In genomic region chr4:38832624-38833528, GRCh38 we compare ENCODE assay signal across 12 cellular contexts. TPM values are rescaled to one million over a fixed set of nuclear protein-coding genes. Genes with fewer than 3 reads are reported as not detected.
A peak's percentile ranks its signal among the peaks of the same experiment; 100 is the strongest.
DNase-seq lines count a peak whose midpoint lies in the region; ATAC-seq and TF ChIP-seq lines count a peak whose summit lies in the region.
"Had no signal": no experiment of that assay in that cellular context is flagged by ENCODE, and none has a peak within 500 bp of the region (broad histone marks: within the 10 kb centered on the region; RNA-seq: fewer than 3 reads in every experiment).

No MANE protein-coding gene starts in this region.

- no peaks in the 10 kb centered on the region for H3K9me3 ChIP-seq in MM.1S (replicated peaks; ENCODE audit: insufficient read depth, low read length)
- H3K9me3 ChIP-seq in neural progenitor cell (ENCODE audit: low read depth), result no peaks in the 10 kb centered on the region
- H3K9me3 ChIP-seq: neutrophil, SJSA1 had no signal

- H3K36me3 ChIP-seq in MM.1S (replicated peaks; ENCODE audit: insufficient read depth, low read length) (no peaks in the 10 kb centered on the region), neural progenitor cell (no peaks in the 10 kb centered on the region)
- H3K36me3 ChIP-seq: esophagus squamous epithelium, SJSA1 had no signal

- no peak overlapping the region for H3K4me2 ChIP-seq in MM.1S (ENCODE audit: low read depth, low read length)
- no peak overlapping the region for H3K4me2 ChIP-seq in neural progenitor cell

- H3F3A ChIP-seq in MM.1S (ENCODE audit: insufficient read depth, low read length) (no peaks in the 10 kb centered on the region), neural progenitor cell (ENCODE audit: low read depth) (no peaks in the 10 kb centered on the region)

- H3K9ac ChIP-seq in MM.1S (ENCODE audit: low read length) (no peak overlapping the region), neural progenitor cell (no peak overlapping the region)

- H3K27me3 ChIP-seq in MM.1S (replicated peaks; ENCODE audit: insufficient read depth, low read length), result no peaks in the 10 kb centered on the region
- H3K27me3 ChIP-seq in neural progenitor cell, result no peaks in the 10 kb centered on the region
- H3K27me3 ChIP-seq: esophagus squamous epithelium, neutrophil, SJSA1 had no signal

- H2AFZ ChIP-seq in MM.1S (ENCODE audit: low read length), result no peak overlapping the region
- no peak overlapping the region for H2AFZ ChIP-seq in neural progenitor cell (replicated peaks)

- no peak overlapping the region for H3K27ac Mint-ChIP-seq in neural progenitor cell

- no peak for ATAC-seq in HG03378 (IDR thresholded peaks at IDR 0.05; ENCODE audit: unreplicated experiment)
- ATAC-seq in HG02885 (IDR thresholded peaks at IDR 0.05; ENCODE audit: poor library complexity, unreplicated experiment), result no peak

- H3K4me1 Mint-ChIP-seq in neural progenitor cell, result no peaks in the 10 kb centered on the region

- H3K79me2 ChIP-seq in MM.1S (ENCODE audit: low read length), result peaks cover 14% of the 10 kb centered on the region
- no peaks in the 10 kb centered on the region for H3K79me2 ChIP-seq in neural progenitor cell (ENCODE audit: low read depth)

- H3K27me3 Mint-ChIP-seq in neural progenitor cell (ENCODE audit: insufficient read depth, low read depth), result no peaks in the 10 kb centered on the region

- peaks cover 25% of the 10 kb centered on the region for H3K9me3 Mint-ChIP-seq in neural progenitor cell

- TF ChIP-seq CTCF in GM12873 (IDR thresholded peaks at IDR 0.05; ENCODE audit: insufficient read depth, low read depth, low read length, missing control alignments) (peak; percentile 47), MM.1S (IDR thresholded peaks at IDR 0.05; ENCODE audit: low read length) (peak; percentile 23; the same call in 1 of the 2 replicates), choroid plexus epithelial cell (conservative IDR thresholded peaks at IDR 0.05; ENCODE audit: low read depth, low read length) (peak; percentile 25), neural progenitor cell (IDR thresholded peaks at IDR 0.05) (peak; percentile 29)

- no peaks in the 10 kb centered on the region for H3K4me1 ChIP-seq in MM.1S (ENCODE audit: low read length)
- H3K4me1 ChIP-seq in neural progenitor cell, result no peaks in the 10 kb centered on the region
- H3K4me1 ChIP-seq: esophagus squamous epithelium had no signal

- H3K27ac ChIP-seq in MM.1S (ENCODE audit: low read length) (no peak overlapping the region), neural progenitor cell (no peak overlapping the region)
- H3K27ac ChIP-seq: esophagus squamous epithelium, neutrophil had no signal

- H3K4me3 Mint-ChIP-seq in neural progenitor cell, result no peak overlapping the region

- peaks cover 2% of the 10 kb centered on the region for H3K36me3 Mint-ChIP-seq in neural progenitor cell

- DNase-seq in MM.1S (peak; percentile 10), choroid plexus epithelial cell (ENCODE audit: low read depth) (no peak), neural progenitor cell (ENCODE audit: low spot score) (no peak), middle frontal gyrus (ENCODE audit: extremely low spot score, low spot score) (no peak), NCI-H510A treated with DMSO at 0.1 percent for 48 hours (lab: John Stamatoyannopoulos, UW) (no peak)
- DNase-seq: esophagus squamous epithelium had no signal

- no peaks in the 10 kb centered on the region for H3K9me2 ChIP-seq in MM.1S (replicated peaks; ENCODE audit: insufficient read depth, low read length)

- H4K20me1 ChIP-seq in MM.1S (ENCODE audit: insufficient read depth, low read length), result no peaks in the 10 kb centered on the region
- no peaks in the 10 kb centered on the region for H4K20me1 ChIP-seq in neural progenitor cell (ENCODE audit: low read depth)

- no peak overlapping the region for H3K4me3 ChIP-seq in MM.1S (ENCODE audit: low read length)
- no peak overlapping the region for H3K4me3 ChIP-seq in choroid plexus epithelial cell (ENCODE audit: low read depth, low read length)
- no peak overlapping the region for H3K4me3 ChIP-seq in neural progenitor cell
- H3K4me3 ChIP-seq: esophagus squamous epithelium, SJSA1 had no signal

RNA-seq across cellular contexts. Expression of gene TLR6, which starts 23.7 kb away (rescaled TPM):
- 0.06 and 0.07 TPM in 2 replicates for total RNA-seq in neural progenitor cell (ENCODE audit: low replicate concordance)

RNA-seq across cellular contexts. Expression of gene TLR1, which starts 28.3 kb away (rescaled TPM):
- 0.03 TPM in 1 of 2 replicates, not detected in the other for total RNA-seq in neural progenitor cell (ENCODE audit: low replicate concordance)

RNA-seq across cellular contexts. Expression of gene FAM114A1, which starts 34.7 kb away (rescaled TPM):
- total RNA-seq in neural progenitor cell (ENCODE audit: low replicate concordance), result 5.1 and 7.4 TPM in 2 replicates

RNA-seq across cellular contexts. Expression of gene TLR10, which starts 50.1 kb away (rescaled TPM):
- not detected in 2 replicates for total RNA-seq in neural progenitor cell (ENCODE audit: low replicate concordance)
- total RNA-seq: lung microvascular endothelial cell, SJSA1 had no signal
